25 cellular contexts compared by ENCODE assay signal in the genomic region with DNA sequence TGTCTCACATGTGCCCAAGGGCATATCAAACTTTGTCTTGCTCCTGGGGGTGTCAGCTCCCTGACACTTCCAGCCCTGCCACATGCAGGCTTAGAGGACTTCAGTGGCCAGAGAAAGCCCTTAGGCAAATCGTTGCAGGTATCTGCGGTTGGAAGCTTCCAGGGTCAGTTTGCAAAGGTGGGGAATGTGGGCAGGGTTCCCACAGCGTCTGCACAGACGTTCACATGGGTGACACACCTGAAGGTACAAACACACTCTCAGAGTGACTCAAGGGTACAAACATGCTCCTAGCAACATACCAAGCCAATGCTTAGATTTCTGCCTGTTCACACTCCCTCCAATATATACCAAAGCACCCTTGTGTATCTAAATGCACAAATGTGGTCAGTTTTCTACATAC. TPM values are rescaled to one million over a fixed set of nuclear protein-coding genes. Genes with fewer than 3 reads are reported as not detected.
"Had no signal": no experiment of that assay in that cellular context is flagged by ENCODE, and none has a peak within 500 bp of the region (broad histone marks: within the 10 kb centered on the region; RNA-seq: fewer than 3 reads in every experiment).

No MANE protein-coding gene starts in this region.

- H3K36me3 ChIP-seq: brain microvascular endothelial cell, heart right ventricle, left ventricle myocardium inferior, spleen, suprapubic skin, tibial artery had no signal

- H3K4me3 ChIP-seq: heart right ventricle, left ventricle myocardium inferior, spleen, suprapubic skin, tibial artery had no signal

- DNase-seq: activated CD4-positive, alpha-beta memory T cell treated with anti-CD3 and anti-CD28 coated beads, Interleukin-2, amount 10 ng/mL, durations not matched to agents 7 days and 5 days; activated CD4-positive, alpha-beta T cell treated with anti-CD3 and anti-CD28 coated beads, Interleukin-2, amount 10 ng/mL, durations not matched to agents 24 days and 14 days; activated CD4-positive, CD25-positive, alpha-beta regulatory T cell treated with anti-CD3 and anti-CD28 coated beads, Interleukin-2, amount 50 U/mL, for 72 hours; activated CD8-positive, alpha-beta memory T cell treated with anti-CD3 and anti-CD28 coated beads, Interleukin-2, amount 50 U/mL, for 48 hours; activated gamma-delta T cell; activated naive CD4-positive, alpha-beta T cell treated with anti-CD3 and anti-CD28 coated beads, Interleukin-2, amount 50 U/mL, for 16 hours; activated T-cell treated with anti-CD3 and anti-CD28 coated beads, Interleukin-2, amount 50 U/mL, for 24 hours; amniotic stem cell; brain microvascular endothelial cell; caudate nucleus; cortex of kidney; effector memory CD8-positive, alpha-beta T cell; foreskin fibroblast; heart right ventricle; kidney glomerular epithelial cell; left ventricle myocardium inferior; naive thymus-derived CD4-positive, alpha-beta T cell; occipital lobe; right cardiac atrium; spleen; stimulated activated naive CD4-positive, alpha-beta T cell; T-helper 2 cell; tibial artery had no signal

- H3K9me3 ChIP-seq: heart right ventricle, left ventricle myocardium inferior, spleen, suprapubic skin, tibial artery had no signal

- H3K27ac ChIP-seq: brain microvascular endothelial cell, heart right ventricle, left ventricle myocardium inferior, spleen, suprapubic skin, tibial artery had no signal

- H3K4me1 ChIP-seq: heart right ventricle, left ventricle myocardium inferior, suprapubic skin, tibial artery had no signal

RNA-seq across cellular contexts. Expression of a gene that starts 30.0 kb away (rescaled TPM):
- total RNA-seq: endothelial cell of umbilical vein had no signal
- polyA plus RNA-seq: naive thymus-derived CD4-positive, alpha-beta T cell had no signal
